ENCODE assay signal across 20 cellular contexts in the genomic region with DNA sequence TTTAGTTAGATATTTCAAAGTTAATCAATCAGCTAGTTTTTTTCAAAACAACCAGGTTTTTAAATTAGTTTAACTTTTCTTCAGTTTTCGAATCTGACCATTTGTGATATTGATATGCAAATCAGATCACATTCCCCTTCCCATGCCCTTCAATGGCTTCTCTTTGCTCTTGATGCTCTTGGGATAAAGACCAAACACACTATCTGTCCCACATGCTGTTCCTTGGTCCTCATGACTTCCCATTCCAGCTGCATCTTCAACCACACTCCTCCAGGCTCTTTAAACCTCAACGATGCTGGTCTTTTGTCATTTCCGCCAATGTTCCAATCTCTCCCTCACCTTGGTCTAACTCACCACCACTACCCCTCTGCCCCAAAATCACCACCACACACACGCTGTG.
"Had no signal": no experiment of that assay in that cellular context is flagged by ENCODE, and none has a peak within 500 bp of the region (broad histone marks: within the 10 kb centered on the region; RNA-seq: fewer than 3 reads in every experiment).

No MANE protein-coding gene starts in this region.

- H3K9me3 ChIP-seq: MG63 had no signal

- ATAC-seq: activated T-cell treated with anti-CD3 and anti-CD28 coated beads, Interleukin-2, amount 50 U/mL, for 4 hours; PC-3 had no signal

- H3K4me3 ChIP-seq: MG63 had no signal

- H3K27me3 ChIP-seq: MG63 had no signal

- H3K36me3 ChIP-seq: MG63 had no signal

- DNase-seq: activated B cell treated with CpG ODN at 0.5 μM for 24 hours; activated CD4-positive, alpha-beta memory T cell treated with anti-CD3 and anti-CD28 coated beads for 36 hours; activated CD4-positive, alpha-beta T cell treated with anti-CD3 and anti-CD28 coated beads for 1 hour; activated CD4-positive, alpha-beta T cell treated with anti-CD3 and anti-CD28 coated beads, Interleukin-2, amount 10 ng/mL, durations not matched to agents 24 days and 14 days; activated CD8-positive, alpha-beta memory T cell treated with anti-CD3 and anti-CD28 coated beads for 24 hours; activated effector memory CD4-positive, alpha-beta T cell treated with anti-CD3 and anti-CD28 coated beads, Interleukin-2, amount 50 U/mL, for 16 hours; activated naive CD4-positive, alpha-beta T cell treated with Interleukin-2 at 50 U/mL for 16 hours; activated naive CD8-positive, alpha-beta T cell treated with anti-CD3 and anti-CD28 coated beads for 36 hours; activated T-cell treated with anti-CD3 and anti-CD28 coated beads, Interleukin-2, amount 50 U/mL, for 4 hours; central memory CD4-positive, alpha-beta T cell; MG63; NCI-H1105 treated with DMSO at 0.1 percent for 48 hours; NCI-H1436 treated with DMSO at 0.1 percent for 48 hours; NCI-H187; NCI-H2171 treated with DMSO at 0.1 percent for 48 hours; NCI-H226; NCI-H510A; NCI-H526 treated with DMSO at 0.1 percent for 48 hours; PC-3; SHP77 treated with DMSO at 0.1 percent for 48 hours had no signal
